Comparison of ENCODE assay signal across 32 cellular contexts in genomic region chr19:31512403-31512970, GRCh38.
"Had no signal": no experiment of that assay in that cellular context is flagged by ENCODE, and none has a peak within 500 bp of the region (broad histone marks: within the 10 kb centered on the region; RNA-seq: fewer than 3 reads in every experiment).

No MANE protein-coding gene starts in this region.

- H3K9me3 ChIP-seq: ascending aorta had no signal

- H3K36me3 Mint-ChIP-seq: activated CD4-positive, alpha-beta memory T cell treated with anti-CD3 and anti-CD28 coated beads for 36 hours; activated CD8-positive, alpha-beta memory T cell treated with anti-CD3 and anti-CD28 coated beads, Interleukin-2, amount 10 ng/mL, durations not matched to agents 7 days and 5 days; activated naive CD4-positive, alpha-beta T cell treated with anti-CD3 and anti-CD28 coated beads, Interleukin-2, amount 10 ng/mL, durations not matched to agents 7 days and 5 days; activated naive CD4-positive, alpha-beta T cell treated with anti-CD3 and anti-CD28 coated beads, Interleukin-2, amount 50 U/mL, for 72 hours; activated naive CD8-positive, alpha-beta T cell treated with anti-CD3 and anti-CD28 coated beads, Interleukin-2, amount 10 ng/mL, durations not matched to agents 7 days and 5 days had no signal

- H3K9me3 Mint-ChIP-seq: activated CD4-positive, alpha-beta T cell treated with anti-CD3 and anti-CD28 coated beads, Interleukin-2, amount 10 ng/mL, durations not matched to agents 24 days and 14 days; activated naive CD8-positive, alpha-beta T cell treated with anti-CD3 and anti-CD28 coated beads, Interleukin-2, amount 10 ng/mL, durations not matched to agents 7 days and 5 days; T-helper 2 cell treated with Interferon-gamma antibody and Interleukin-4, amounts not matched to agents 5 μg/mL and 100 μg/mL, for 36 hours had no signal

- H3K4me1 Mint-ChIP-seq: activated CD4-positive, alpha-beta T cell treated with anti-CD3 and anti-CD28 coated beads for 36 hours; activated CD4-positive, alpha-beta T cell treated with anti-CD3 and anti-CD28 coated beads, Interleukin-2, amount 10 ng/mL, durations not matched to agents 24 days and 14 days; activated CD8-positive, alpha-beta memory T cell treated with anti-CD3 and anti-CD28 coated beads, Interleukin-2, amount 10 ng/mL, durations not matched to agents 7 days and 5 days; activated naive CD4-positive, alpha-beta T cell treated with anti-CD3 and anti-CD28 coated beads, Interleukin-2, amount 10 ng/mL, durations not matched to agents 7 days and 5 days; activated naive CD8-positive, alpha-beta T cell treated with anti-CD3 and anti-CD28 coated beads, Interleukin-2, amount 10 ng/mL, durations not matched to agents 7 days and 5 days; T-helper 17 cell had no signal

- H3K36me3 ChIP-seq: ascending aorta, brain microvascular endothelial cell had no signal

- H3K4me1 ChIP-seq: ascending aorta had no signal

- H3K4me3 ChIP-seq: ascending aorta had no signal

- H3K27ac ChIP-seq: ascending aorta, brain microvascular endothelial cell, epithelial cell of prostate had no signal

- H3K27me3 ChIP-seq: ascending aorta, brain microvascular endothelial cell had no signal

- H3K4me3 Mint-ChIP-seq: activated CD4-positive, alpha-beta memory T cell treated with anti-CD3 and anti-CD28 coated beads for 36 hours; activated CD4-positive, alpha-beta T cell treated with anti-CD3 and anti-CD28 coated beads for 36 hours; activated CD4-positive, alpha-beta T cell treated with anti-CD3 and anti-CD28 coated beads, Interleukin-2, amount 10 ng/mL, durations not matched to agents 24 days and 14 days; activated CD8-positive, alpha-beta memory T cell treated with anti-CD3 and anti-CD28 coated beads, Interleukin-2, amount 10 ng/mL, durations not matched to agents 7 days and 5 days; activated CD8-positive, alpha-beta T cell treated with anti-CD3 and anti-CD28 coated beads, Interleukin-2, amount 10 ng/mL, durations not matched to agents 7 days and 5 days; activated naive CD4-positive, alpha-beta T cell treated with anti-CD3 and anti-CD28 coated beads, Interleukin-2, amount 10 ng/mL, durations not matched to agents 7 days and 5 days; activated naive CD8-positive, alpha-beta T cell treated with anti-CD3 and anti-CD28 coated beads, Interleukin-2, amount 10 ng/mL, durations not matched to agents 7 days and 5 days; T-helper 17 cell; T-helper 2 cell treated with Interferon-gamma antibody and Interleukin-4, amounts not matched to agents 5 μg/mL and 100 μg/mL, for 36 hours had no signal

- H3K27ac Mint-ChIP-seq: activated CD4-positive, alpha-beta memory T cell treated with anti-CD3 and anti-CD28 coated beads for 36 hours; activated CD4-positive, alpha-beta T cell treated with anti-CD3 and anti-CD28 coated beads for 36 hours; activated CD4-positive, alpha-beta T cell treated with anti-CD3 and anti-CD28 coated beads, Interleukin-2, amount 10 ng/mL, durations not matched to agents 24 days and 14 days; activated CD8-positive, alpha-beta memory T cell treated with anti-CD3 and anti-CD28 coated beads, Interleukin-2, amount 10 ng/mL, durations not matched to agents 7 days and 5 days; activated CD8-positive, alpha-beta T cell treated with anti-CD3 and anti-CD28 coated beads, Interleukin-2, amount 10 ng/mL, durations not matched to agents 7 days and 5 days; activated naive CD4-positive, alpha-beta T cell treated with anti-CD3 and anti-CD28 coated beads, Interleukin-2, amount 10 ng/mL, durations not matched to agents 7 days and 5 days; activated naive CD4-positive, alpha-beta T cell treated with anti-CD3 and anti-CD28 coated beads, Interleukin-2, amount 50 U/mL, for 72 hours; activated naive CD8-positive, alpha-beta T cell treated with anti-CD3 and anti-CD28 coated beads, Interleukin-2, amount 10 ng/mL, durations not matched to agents 7 days and 5 days; T-helper 17 cell; T-helper 2 cell treated with Interferon-gamma antibody and Interleukin-4, amounts not matched to agents 5 μg/mL and 100 μg/mL, for 36 hours had no signal

- FAIRE-seq: bronchial epithelial cell, colon, endometrium, endothelial cell of umbilical vein, frontal cortex had no signal

- H3K27me3 Mint-ChIP-seq: activated CD4-positive, alpha-beta T cell treated with anti-CD3 and anti-CD28 coated beads, Interleukin-2, amount 10 ng/mL, durations not matched to agents 24 days and 14 days; activated CD8-positive, alpha-beta memory T cell treated with anti-CD3 and anti-CD28 coated beads, Interleukin-2, amount 10 ng/mL, durations not matched to agents 7 days and 5 days; activated naive CD4-positive, alpha-beta T cell treated with anti-CD3 and anti-CD28 coated beads, Interleukin-2, amount 10 ng/mL, durations not matched to agents 7 days and 5 days; activated naive CD8-positive, alpha-beta T cell treated with anti-CD3 and anti-CD28 coated beads, Interleukin-2, amount 10 ng/mL, durations not matched to agents 7 days and 5 days had no signal

- ATAC-seq: activated CD4-positive, alpha-beta T cell treated with anti-CD3 and anti-CD28 coated beads for 36 hours; activated CD8-positive, alpha-beta memory T cell treated with anti-CD3 and anti-CD28 coated beads, Interleukin-2, amount 10 ng/mL, durations not matched to agents 7 days and 5 days; activated CD8-positive, alpha-beta T cell treated with anti-CD3 and anti-CD28 coated beads, Interleukin-2, amount 10 ng/mL, durations not matched to agents 7 days and 5 days; activated naive CD4-positive, alpha-beta T cell treated with anti-CD3 and anti-CD28 coated beads, Interleukin-2, amount 50 U/mL, for 72 hours; T-helper 17 cell had no signal

- DNase-seq: activated CD4-positive, alpha-beta memory T cell treated with anti-CD3 and anti-CD28 coated beads for 36 hours; activated CD4-positive, alpha-beta T cell treated with anti-CD3 and anti-CD28 coated beads for 36 hours; activated CD4-positive, alpha-beta T cell treated with anti-CD3 and anti-CD28 coated beads, Interleukin-2, amount 10 ng/mL, durations not matched to agents 24 days and 14 days; activated CD4-positive, CD25-positive, alpha-beta regulatory T cell; activated CD4-positive, CD25-positive, alpha-beta regulatory T cell treated with anti-CD3 and anti-CD28 coated beads, Interleukin-2, amount 50 U/mL, for 72 hours; activated CD8-positive, alpha-beta memory T cell treated with anti-CD3 and anti-CD28 coated beads, Interleukin-2, amount 10 ng/mL, durations not matched to agents 7 days and 5 days; activated CD8-positive, alpha-beta memory T cell treated with anti-CD3 and anti-CD28 coated beads, Interleukin-2, amount 50 U/mL, for 4 hours; activated CD8-positive, alpha-beta T cell treated with anti-CD3 and anti-CD28 coated beads, Interleukin-2, amount 10 ng/mL, durations not matched to agents 7 days and 5 days; activated gamma-delta T cell; activated naive CD4-positive, alpha-beta T cell; activated naive CD4-positive, alpha-beta T cell treated with anti-CD3 and anti-CD28 coated beads, Interleukin-2, amount 10 ng/mL, durations not matched to agents 7 days and 5 days; activated naive CD8-positive, alpha-beta T cell treated with anti-CD3 and anti-CD28 coated beads, Interleukin-2, amount 10 ng/mL, durations not matched to agents 7 days and 5 days; activated T-cell treated with anti-CD3 and anti-CD28 coated beads, Interleukin-2, amount 50 U/mL, for 1 hour; activated T-cell treated with anti-CD3 and anti-CD28 coated beads, Interleukin-2, amount 50 U/mL, for 48 hours; brain microvascular endothelial cell; caudate nucleus; cortex of kidney; dermis blood vessel endothelial cell; effector CD8-positive, alpha-beta T cell; foreskin fibroblast; T-helper 1 cell; T-helper 17 cell; T1000 had no signal
